In the genomic region with DNA sequence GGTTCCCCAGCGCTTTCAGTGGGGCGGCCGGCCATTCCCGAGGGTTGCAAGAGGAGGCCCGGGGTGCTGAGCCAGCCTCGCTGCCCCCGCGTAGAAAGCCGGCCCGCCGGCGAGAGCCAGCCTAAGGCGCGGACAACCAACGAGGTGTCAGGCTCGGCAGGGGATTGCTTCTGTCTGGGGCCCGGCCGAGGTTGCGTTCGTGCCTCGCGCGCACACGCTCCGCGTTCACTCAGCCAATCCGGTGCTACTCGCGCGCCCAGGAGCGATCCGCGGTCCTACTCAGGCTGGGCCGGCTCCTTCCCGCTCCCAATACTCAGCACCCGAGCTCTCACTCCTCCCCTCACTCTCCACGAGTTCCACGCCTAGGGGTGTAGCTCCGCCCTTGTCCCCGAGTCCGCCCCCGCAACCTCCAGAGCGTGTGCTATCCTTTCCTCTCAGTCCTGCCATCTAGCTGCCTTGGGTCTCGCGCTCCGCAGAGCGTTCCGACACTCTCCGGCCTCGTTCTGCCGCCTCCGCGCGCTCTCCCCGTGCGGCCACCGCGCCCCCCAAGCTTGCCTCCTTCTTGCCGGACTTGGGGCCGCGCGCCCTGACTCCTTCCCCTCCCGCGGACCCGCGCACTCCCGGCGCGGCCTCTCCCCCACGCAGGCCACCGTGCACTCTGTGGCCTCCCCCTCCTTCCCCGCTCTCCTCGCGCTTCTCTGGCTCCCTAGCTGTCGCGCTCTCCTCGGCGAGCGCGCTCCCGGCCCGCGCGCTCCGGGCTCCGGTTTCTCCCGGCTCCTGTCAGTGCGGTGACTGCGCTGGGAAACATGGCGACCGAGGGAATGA, we compare ENCODE assay signal across 8 cellular contexts. TPM values are rescaled to one million over a fixed set of nuclear protein-coding genes. Genes with fewer than 3 reads are reported as not detected.
A peak's percentile ranks its signal among the peaks of the same experiment; 100 is the strongest.
DNase-seq lines count a peak whose midpoint lies in the region; ATAC-seq and TF ChIP-seq lines count a peak whose summit lies in the region.

A gene (plus strand): TSS at position 426 of the 825 bp plus-strand sequence.

- TF ChIP-seq POLR2A in prostate gland (IDR thresholded peaks at IDR 0.05) = peak; percentile 91

- peak; percentile 14 for TF ChIP-seq CTCF in GM12864 (IDR thresholded peaks at IDR 0.05; ENCODE audit: low read depth, low read length, missing control alignments)
- peak; percentile 63 for TF ChIP-seq CTCF in left ventricle myocardium inferior (IDR thresholded peaks at IDR 0.05; ENCODE audit: borderline replicate concordance)
- TF ChIP-seq CTCF in prostate gland (IDR thresholded peaks at IDR 0.05) = peak in 3 of 4 experiments; percentile 25 to 44 (median 42)

- DNase-seq in GM12864 (ENCODE audit: low read depth) (peak; percentile 95), NCI-H1417 (lab: John Stamatoyannopoulos, UW) (peak; percentile 90 to 98 (median 94)), T-helper 17 cell (peak; percentile 74 to 82 (median 77)), amygdala (lab: John Stamatoyannopoulos, UW) (peak; percentile 65 to 97 (median 93)), left ventricle myocardium inferior (peak; percentile 97), prostate gland (ENCODE audit: low spot score) (peak; percentile 96)

- H3K36me3 Mint-ChIP-seq in T-helper 17 cell (ENCODE audit: low read depth) = peaks cover 1% of the 10 kb centered on the region

- intact Hi-C loops in left ventricle myocardium inferior (cut with micrococcal nuclease) = no loop called here
- intact Hi-C loops in prostate gland (cut with DNase I) = no loop called here

- H3K36me3 ChIP-seq in left ventricle myocardium inferior (no peaks in the 10 kb centered on the region), prostate gland (no peaks in the 10 kb centered on the region), urinary bladder (ENCODE audit: insufficient read depth) (no peaks in the 10 kb centered on the region)

- H3K4me1 ChIP-seq in left ventricle myocardium inferior (peaks cover 70% of the 10 kb centered on the region), prostate gland (replicated peaks) (no peaks in the 10 kb centered on the region), urinary bladder (ENCODE audit: insufficient read depth) (no peaks in the 10 kb centered on the region)

- no peaks in the 10 kb centered on the region for H3K27me3 ChIP-seq in left ventricle myocardium inferior (ENCODE audit: low read depth)
- H3K27me3 ChIP-seq in prostate gland (replicated peaks; ENCODE audit: insufficient read depth) = no peaks in the 10 kb centered on the region

- H3K9me3 ChIP-seq in T-helper 17 cell (ENCODE audit: control insufficient read depth, low read length, poor library complexity, severe bottlenecking) (no peaks in the 10 kb centered on the region), left ventricle myocardium inferior (replicated peaks) (no peaks in the 10 kb centered on the region), prostate gland (no peaks in the 10 kb centered on the region)

- H3K4me1 Mint-ChIP-seq in T-helper 17 cell = peaks cover 18% of the 10 kb centered on the region

- peak within 1 kb of the TSS; percentile 87 for H3K27ac Mint-ChIP-seq in T-helper 17 cell

- no peaks in the 10 kb centered on the region for H3K27me3 Mint-ChIP-seq in T-helper 17 cell

- under 1% methylated on average over 88 of the region's 91 CpGs for WGBS in prostate gland
- WGBS in urinary bladder = under 1% methylated on average over 91 of the region's 91 CpGs

- H3K4me3 Mint-ChIP-seq in T-helper 17 cell = peak within 1 kb of the TSS; percentile 97

- ATAC-seq in HG02642 (IDR thresholded peaks at IDR 0.05; ENCODE audit: poor library complexity, unreplicated experiment) (peak; percentile 89), T-helper 17 cell (peak; percentile 91)

- H3K27ac ChIP-seq in left ventricle myocardium inferior (replicated peaks) (peak within 1 kb of the TSS; percentile 97), prostate gland (peak within 1 kb of the TSS; percentile 89 to 90), urinary bladder (ENCODE audit: low read depth) (peak within 1 kb of the TSS; percentile 85)

- peak within 1 kb of the TSS; percentile 96 for H3K4me3 ChIP-seq in GM12864 (ENCODE audit: low read depth, low read length)
- H3K4me3 ChIP-seq in left ventricle myocardium inferior = peak within 1 kb of the TSS; percentile 94
- H3K4me3 ChIP-seq in prostate gland = peak within 1 kb of the TSS; percentile 79 to 85
- H3K4me3 ChIP-seq in urinary bladder (ENCODE audit: low read depth, low read length) = peak within 1 kb of the TSS; percentile 87

RNA-seq across cellular contexts. Expression of the gene that starts here (rescaled TPM):
- total RNA-seq in T-helper 17 cell (10 to 100 TPM; 23.1 to 24.4 TPM), left ventricle myocardium inferior (33.4 TPM), prostate gland (10 to 100 TPM; 13.5 to 18.7 TPM), urinary bladder (18.1 TPM)
- polyA plus RNA-seq in urinary bladder = 14.6 TPM

Comparison
In these comparisons a context has a peak if more than half of its experiments do, and no peak if none do; other contexts are left out.
1. Peak in every context shown above with its lines: DNase-seq, ATAC-seq, H3K4me3 ChIP-seq and H3K27ac ChIP-seq.